ENCODE assay signal across 1 cellular context in genomic region chr19:51549533-51550324, GRCh38.
A peak's percentile ranks its signal among the peaks of the same experiment; 100 is the strongest.
TF ChIP-seq lines count a peak whose summit lies in the region.

No MANE protein-coding gene starts in this region.

TF ChIP-seq in K562, 482 proteins besides CTCF, POLR2A, EP300 and RAD21 (continued from another document and continues in another):
- peak; percentile 71 for TF ChIP-seq MAX (CRISPR knock-in tag; IDR thresholded peaks at IDR 0.05)
- TF ChIP-seq ZNF445 (CRISPR knock-in tag; IDR thresholded peaks at IDR 0.05; ENCODE audit: low read depth), result 0 out of 2 replicates have a peak, but pooled peaks have one; percentile 14
- TF ChIP-seq ZNF184 (CRISPR knock-in tag; IDR thresholded peaks at IDR 0.05), result no peak
- TF ChIP-seq FOXA3 (CRISPR knock-in tag; conservative IDR thresholded peaks at IDR 0.05 in 1 of 2, IDR thresholded peaks at IDR 0.05 in 1 of 2), result no peak
- TF ChIP-seq ZNF668 (CRISPR knock-in tag; IDR thresholded peaks at IDR 0.05), result peak; percentile 3; the same call in 1 of the 2 replicates
- TF ChIP-seq ZC3H11A (IDR thresholded peaks at IDR 0.05; ENCODE audit: low read depth, low read length), result no peak
- TF ChIP-seq ESRRA (IDR thresholded peaks at IDR 0.05; ENCODE audit: borderline replicate concordance, low read depth), result peak; percentile 70; the same call in 1 of the 2 replicates
- TF ChIP-seq RFX7 (CRISPR knock-in tag; IDR thresholded peaks at IDR 0.05), result no peak
- TF ChIP-seq XRCC4 (IDR thresholded peaks at IDR 0.05; ENCODE audit: extremely low read depth, insufficient read depth, insufficient read length), result no peak
- peak; percentile 82 for TF ChIP-seq EP400 (IDR thresholded peaks at IDR 0.05)
- TF ChIP-seq RB1 (IDR thresholded peaks at IDR 0.05; ENCODE audit: low read depth), result no peak
- TF ChIP-seq POLR2H (tag; IDR thresholded peaks at IDR 0.05; ENCODE audit: low read depth), result peak; percentile 37; the same call in 1 of the 2 replicates
- TF ChIP-seq JUND (IDR thresholded peaks at IDR 0.05; ENCODE audit: borderline replicate concordance, low read depth, low read length), result 0 out of 2 replicates have a peak, but pooled peaks have one; percentile 8
- TF ChIP-seq JUND (tag; IDR thresholded peaks at IDR 0.05; ENCODE audit: borderline replicate concordance, low read depth, low read length), result peak; percentile 56; the same call in 1 of the 3 replicates
- no peak for TF ChIP-seq ZNF146 (CRISPR knock-in tag; IDR thresholded peaks at IDR 0.05; ENCODE audit: unreplicated experiment)
- TF ChIP-seq SNRNP70 (optimal IDR thresholded peaks at IDR 0.05; ENCODE audit: low read depth, low read length), result no peak
- 0 out of 2 replicates have a peak, but pooled peaks have one; percentile 19 for TF ChIP-seq ZNF518B (CRISPR knock-in tag; IDR thresholded peaks at IDR 0.05)
- peak; percentile 44 to 61; a peak in 1 of 4 replicates for TF ChIP-seq FOXK2 (conservative IDR thresholded peaks at IDR 0.05 in 1 of 2, IDR thresholded peaks at IDR 0.05 in 1 of 2; ENCODE audit: low read depth in 2 of 2)
- peak; percentile 19; the same call in 1 of the 2 replicates for TF ChIP-seq CBX1 (IDR thresholded peaks at IDR 0.05; ENCODE audit: low read depth)
- TF ChIP-seq SUPT5H (IDR thresholded peaks at IDR 0.05), result peak; percentile 58; the same call in 1 of the 2 replicates
- TF ChIP-seq NR4A1 (CRISPR knock-in tag; IDR thresholded peaks at IDR 0.05), result no peak
- no peak for TF ChIP-seq NR4A1 (tag; IDR thresholded peaks at IDR 0.05)
- peak; percentile 12 for TF ChIP-seq CBFA2T3 (IDR thresholded peaks at IDR 0.05)
- TF ChIP-seq U2AF1 (optimal IDR thresholded peaks at IDR 0.05; ENCODE audit: low read depth, low read length), result no peak
- TF ChIP-seq HDAC2 (IDR thresholded peaks at IDR 0.05), result 0 out of 2 replicates have a peak, but pooled peaks have one; percentile 17
- no peak for TF ChIP-seq ID3 (CRISPR knock-in tag; IDR thresholded peaks at IDR 0.05)
- 0 out of 2 replicates have a peak, but pooled peaks have one; percentile 34 for TF ChIP-seq ID3 (tag; IDR thresholded peaks at IDR 0.05)
- peak; percentile 62; the same call in 1 of the 2 replicates for TF ChIP-seq KLF6 (CRISPR knock-in tag; IDR thresholded peaks at IDR 0.05; ENCODE audit: borderline replicate concordance)
- 0 out of 2 replicates have a peak, but pooled peaks have one; percentile 77 for TF ChIP-seq SMAD4 (CRISPR knock-in tag; conservative IDR thresholded peaks at IDR 0.05)
- TF ChIP-seq ASH1L (IDR thresholded peaks at IDR 0.05; ENCODE audit: borderline replicate concordance, low read depth, partially characterized antibody), result no peak
- no peak for TF ChIP-seq CREB3L1 (IDR thresholded peaks at IDR 0.05; ENCODE audit: borderline replicate concordance, low read depth)
- TF ChIP-seq ZNF316 (IDR thresholded peaks at IDR 0.05), result peak; percentile 4; the same call in 1 of the 2 replicates
- no peak for TF ChIP-seq ETV5 (CRISPR knock-in tag; IDR thresholded peaks at IDR 0.05; ENCODE audit: low read depth)
- TF ChIP-seq NCOA2 (IDR thresholded peaks at IDR 0.05; ENCODE audit: partially characterized antibody in 2 of 2), result no peak
- TF ChIP-seq ZNF197 (CRISPR knock-in tag; IDR thresholded peaks at IDR 0.05; ENCODE audit: low read depth), result peak; percentile 24; the same call in 1 of the 2 replicates
- TF ChIP-seq RCOR1 (IDR thresholded peaks at IDR 0.05; ENCODE audit: borderline replicate concordance in 1 of 2, low read depth in 2 of 2, low read length in 2 of 2), result peak in 1 of 2 experiments; percentile 48; a peak in 1 of 4 replicates
- TF ChIP-seq, protein P1, sequence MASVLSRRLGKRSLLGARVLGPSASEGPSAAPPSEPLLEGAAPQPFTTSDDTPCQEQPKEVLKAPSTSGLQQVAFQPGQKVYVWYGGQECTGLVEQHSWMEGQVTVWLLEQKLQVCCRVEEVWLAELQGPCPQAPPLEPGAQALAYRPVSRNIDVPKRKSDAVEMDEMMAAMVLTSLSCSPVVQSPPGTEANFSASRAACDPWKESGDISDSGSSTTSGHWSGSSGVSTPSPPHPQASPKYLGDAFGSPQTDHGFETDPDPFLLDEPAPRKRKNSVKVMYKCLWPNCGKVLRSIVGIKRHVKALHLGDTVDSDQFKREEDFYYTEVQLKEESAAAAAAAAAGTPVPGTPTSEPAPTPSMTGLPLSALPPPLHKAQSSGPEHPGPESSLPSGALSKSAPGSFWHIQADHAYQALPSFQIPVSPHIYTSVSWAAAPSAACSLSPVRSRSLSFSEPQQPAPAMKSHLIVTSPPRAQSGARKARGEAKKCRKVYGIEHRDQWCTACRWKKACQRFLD (CRISPR knock-in tag; IDR thresholded peaks at IDR 0.05), result peak; percentile 68
- no peak for TF ChIP-seq ETV6 (IDR thresholded peaks at IDR 0.05; ENCODE audit: borderline replicate concordance in 1 of 2, low read depth in 2 of 2, low read length in 1 of 2)
- no peak for TF ChIP-seq ETV6 (CRISPR knock-in tag; IDR thresholded peaks at IDR 0.05; ENCODE audit: borderline replicate concordance)
- TF ChIP-seq SREBF1 (IDR thresholded peaks at IDR 0.05; ENCODE audit: borderline replicate concordance, low read depth, low read length), result no peak
- 0 out of 2 replicates have a peak, but pooled peaks have one; percentile 4 for TF ChIP-seq OTX1 (CRISPR knock-in tag; IDR thresholded peaks at IDR 0.05)
- no peak; the same call in 1 of the 2 replicates for TF ChIP-seq PML (IDR thresholded peaks at IDR 0.05; ENCODE audit: low read length)
- peak; percentile 37 for TF ChIP-seq KDM5B (IDR thresholded peaks at IDR 0.05; ENCODE audit: insufficient replicate concordance, low read depth, low read length)
- no peak for TF ChIP-seq TSC22D4 (tag; IDR thresholded peaks at IDR 0.05)
- no peak for TF ChIP-seq ZNF444 (CRISPR knock-in tag; IDR thresholded peaks at IDR 0.05)
- TF ChIP-seq ZNF586 (CRISPR knock-in tag; conservative IDR thresholded peaks at IDR 0.05), result no peak
- no peak for TF ChIP-seq ATF1 (CRISPR knock-in tag; IDR thresholded peaks at IDR 0.05)
- peak; percentile 34; the same call in 1 of the 2 replicates for TF ChIP-seq ATF1 (tag; IDR thresholded peaks at IDR 0.05)
- no peak for TF ChIP-seq ARHGAP35 (IDR thresholded peaks at IDR 0.05; ENCODE audit: partially characterized antibody)
- no peak for TF ChIP-seq CEBPZ (IDR thresholded peaks at IDR 0.05; ENCODE audit: borderline replicate concordance, low read depth, low read length)
- 0 out of 2 replicates have a peak, but pooled peaks have one; percentile 59 for TF ChIP-seq ZNF584 (CRISPR knock-in tag; IDR thresholded peaks at IDR 0.05; ENCODE audit: low read depth)
- TF ChIP-seq, protein P2, sequence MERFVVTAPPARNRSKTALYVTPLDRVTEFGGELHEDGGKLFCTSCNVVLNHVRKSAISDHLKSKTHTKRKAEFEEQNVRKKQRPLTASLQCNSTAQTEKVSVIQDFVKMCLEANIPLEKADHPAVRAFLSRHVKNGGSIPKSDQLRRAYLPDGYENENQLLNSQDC (CRISPR knock-in tag; IDR thresholded peaks at IDR 0.05), result no peak
- TF ChIP-seq USF2 (CRISPR knock-in tag; IDR thresholded peaks at IDR 0.05), result no peak
- TF ChIP-seq, protein P3, sequence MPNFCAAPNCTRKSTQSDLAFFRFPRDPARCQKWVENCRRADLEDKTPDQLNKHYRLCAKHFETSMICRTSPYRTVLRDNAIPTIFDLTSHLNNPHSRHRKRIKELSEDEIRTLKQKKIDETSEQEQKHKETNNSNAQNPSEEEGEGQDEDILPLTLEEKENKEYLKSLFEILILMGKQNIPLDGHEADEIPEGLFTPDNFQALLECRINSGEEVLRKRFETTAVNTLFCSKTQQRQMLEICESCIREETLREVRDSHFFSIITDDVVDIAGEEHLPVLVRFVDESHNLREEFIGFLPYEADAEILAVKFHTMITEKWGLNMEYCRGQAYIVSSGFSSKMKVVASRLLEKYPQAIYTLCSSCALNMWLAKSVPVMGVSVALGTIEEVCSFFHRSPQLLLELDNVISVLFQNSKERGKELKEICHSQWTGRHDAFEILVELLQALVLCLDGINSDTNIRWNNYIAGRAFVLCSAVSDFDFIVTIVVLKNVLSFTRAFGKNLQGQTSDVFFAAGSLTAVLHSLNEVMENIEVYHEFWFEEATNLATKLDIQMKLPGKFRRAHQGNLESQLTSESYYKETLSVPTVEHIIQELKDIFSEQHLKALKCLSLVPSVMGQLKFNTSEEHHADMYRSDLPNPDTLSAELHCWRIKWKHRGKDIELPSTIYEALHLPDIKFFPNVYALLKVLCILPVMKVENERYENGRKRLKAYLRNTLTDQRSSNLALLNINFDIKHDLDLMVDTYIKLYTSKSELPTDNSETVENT (CRISPR knock-in tag; IDR thresholded peaks at IDR 0.05), result no peak; the same call in 1 of the 2 replicates
- 0 out of 2 replicates have a peak, but pooled peaks have one; percentile 61 for TF ChIP-seq ZNF780A (CRISPR knock-in tag; IDR thresholded peaks at IDR 0.05)
- no peak for TF ChIP-seq NONO (IDR thresholded peaks at IDR 0.05; ENCODE audit: low read depth in 2 of 2, low read length in 1 of 2)
